19 cellular contexts compared by ENCODE assay signal in genomic region chr2:144239306-144239705, GRCh38.
DNase-seq lines count a peak whose midpoint lies in the region; ATAC-seq and TF ChIP-seq lines count a peak whose summit lies in the region.
"Had no signal": no experiment of that assay in that cellular context is flagged by ENCODE, and none has a peak within 500 bp of the region (broad histone marks: within the 10 kb centered on the region; RNA-seq: fewer than 3 reads in every experiment).

No MANE protein-coding gene starts in this region.

- H3K27me3 Mint-ChIP-seq in natural killer cell treated with Interleukin-12 subunit alpha and Interleukin-12 subunit beta and Interleukin-15 and Interleukin-18, amount 100 ng/mL, for 72 hours: no peaks in the 10 kb centered on the region
- no peaks in the 10 kb centered on the region for H3K27me3 Mint-ChIP-seq in natural killer cell (ENCODE audit: low read depth in 2 of 2)
- no peaks in the 10 kb centered on the region for H3K27me3 Mint-ChIP-seq in activated T-helper 2 cell treated with anti-CD3 and anti-CD28 coated beads, Interferon-gamma antibody, Interleukin-2, Interleukin-4, amounts not matched to agents 10 μg/mL and 5 μg/mL and 100 μg/mL, durations not matched to agents 14 hours and 24 hours and 36 hours (ENCODE audit: low read depth)
- no peaks in the 10 kb centered on the region for H3K27me3 Mint-ChIP-seq in stimulated activated memory B cell treated with anti-CD40 and anti-IgM and Interleukin-4, amounts not matched to agents 10 μg/mL and 1 μg/mL and 100 μg/mL, for 72 hours

- peaks cover 49 to 72% of the 10 kb centered on the region in 2 donors for H3K4me1 Mint-ChIP-seq in natural killer cell treated with Interleukin-12 subunit alpha and Interleukin-12 subunit beta and Interleukin-15 and Interleukin-18, amount 100 ng/mL, for 72 hours (ENCODE audit: low read depth in 2 of 2)
- H3K4me1 Mint-ChIP-seq in natural killer cell: peaks cover 37 to 38% of the 10 kb centered on the region in 2 donors
- H3K4me1 Mint-ChIP-seq in activated T-helper 2 cell treated with anti-CD3 and anti-CD28 coated beads, Interferon-gamma antibody, Interleukin-2, Interleukin-4, amounts not matched to agents 10 μg/mL and 5 μg/mL and 100 μg/mL, durations not matched to agents 14 hours and 24 hours and 36 hours (ENCODE audit: low read depth): peaks cover 77% of the 10 kb centered on the region
- H3K4me1 Mint-ChIP-seq in stimulated activated memory B cell treated with anti-CD40 and anti-IgM and Interleukin-4, amounts not matched to agents 10 μg/mL and 1 μg/mL and 100 μg/mL, for 72 hours: peaks cover 77% of the 10 kb centered on the region

- TF ChIP-seq CTCF in natural killer cell (IDR thresholded peaks at IDR 0.05) (no peak), foreskin keratinocyte (conservative IDR thresholded peaks at IDR 0.05) (no peak)

- intact Hi-C loops in natural killer cell (cut with micrococcal nuclease): no loop called here
- intact Hi-C loops in activated T-helper 2 cell treated with anti-CD3 and anti-CD28 coated beads, Interferon-gamma antibody, Interleukin-2, Interleukin-4, amounts not matched to agents 10 μg/mL and 5 μg/mL and 100 μg/mL, durations not matched to agents 14 hours and 24 hours and 36 hours (cut with micrococcal nuclease): no loop called here

- no peaks in the 10 kb centered on the region for H3K9me3 Mint-ChIP-seq in natural killer cell treated with Interleukin-12 subunit alpha and Interleukin-12 subunit beta and Interleukin-15 and Interleukin-18, amount 100 ng/mL, for 72 hours
- no peaks in the 10 kb centered on the region for H3K9me3 Mint-ChIP-seq in natural killer cell
- H3K9me3 Mint-ChIP-seq in activated T-helper 2 cell treated with anti-CD3 and anti-CD28 coated beads, Interferon-gamma antibody, Interleukin-2, Interleukin-4, amounts not matched to agents 10 μg/mL and 5 μg/mL and 100 μg/mL, durations not matched to agents 14 hours and 24 hours and 36 hours: peaks cover 11% of the 10 kb centered on the region
- H3K9me3 Mint-ChIP-seq in stimulated activated memory B cell treated with anti-CD40 and anti-IgM and Interleukin-4, amounts not matched to agents 10 μg/mL and 1 μg/mL and 100 μg/mL, for 72 hours: peaks cover 5% of the 10 kb centered on the region
- H3K9me3 Mint-ChIP-seq: H9 had no signal

- H3K4me1 ChIP-seq in foreskin keratinocyte: no peaks in the 10 kb centered on the region
- H3K4me1 ChIP-seq: A549, SJCRH30 had no signal

- no peaks in the 10 kb centered on the region for H3K27me3 ChIP-seq in foreskin keratinocyte
- H3K27me3 ChIP-seq: SJCRH30 had no signal

- H3K27ac Mint-ChIP-seq in natural killer cell treated with Interleukin-12 subunit alpha and Interleukin-12 subunit beta and Interleukin-15 and Interleukin-18, amount 100 ng/mL, for 72 hours: peak overlapping the region; percentile 21 to 81
- H3K27ac Mint-ChIP-seq in natural killer cell: no peak overlapping the region
- H3K27ac Mint-ChIP-seq in activated T-helper 2 cell treated with anti-CD3 and anti-CD28 coated beads, Interferon-gamma antibody, Interleukin-2, Interleukin-4, amounts not matched to agents 10 μg/mL and 5 μg/mL and 100 μg/mL, durations not matched to agents 14 hours and 24 hours and 36 hours: peak overlapping the region; percentile 82
- peak overlapping the region; percentile 90 for H3K27ac Mint-ChIP-seq in stimulated activated memory B cell treated with anti-CD40 and anti-IgM and Interleukin-4, amounts not matched to agents 10 μg/mL and 1 μg/mL and 100 μg/mL, for 72 hours

- no peak overlapping the region for H3K4me3 Mint-ChIP-seq in natural killer cell treated with Interleukin-12 subunit alpha and Interleukin-12 subunit beta and Interleukin-15 and Interleukin-18, amount 100 ng/mL, for 72 hours
- H3K4me3 Mint-ChIP-seq in natural killer cell: no peak overlapping the region
- H3K4me3 Mint-ChIP-seq in activated T-helper 2 cell treated with anti-CD3 and anti-CD28 coated beads, Interferon-gamma antibody, Interleukin-2, Interleukin-4, amounts not matched to agents 10 μg/mL and 5 μg/mL and 100 μg/mL, durations not matched to agents 14 hours and 24 hours and 36 hours (ENCODE audit: low read depth): no peak overlapping the region
- no peak overlapping the region for H3K4me3 Mint-ChIP-seq in stimulated activated memory B cell treated with anti-CD40 and anti-IgM and Interleukin-4, amounts not matched to agents 10 μg/mL and 1 μg/mL and 100 μg/mL, for 72 hours
- H3K4me3 Mint-ChIP-seq: H9 had no signal

- ATAC-seq in natural killer cell treated with Interleukin-12 subunit alpha and Interleukin-12 subunit beta and Interleukin-15 and Interleukin-18, amount 100 ng/mL, for 72 hours: no peak
- ATAC-seq in natural killer cell (no peak), foreskin keratinocyte (no peak), HG02885 (IDR thresholded peaks at IDR 0.05; ENCODE audit: poor library complexity, unreplicated experiment) (no peak), GM21723 (IDR thresholded peaks at IDR 0.05; ENCODE audit: unreplicated experiment) (no peak)
- ATAC-seq in stimulated activated memory B cell treated with anti-CD40 and anti-IgM and Interleukin-4, amounts not matched to agents 10 μg/mL and 1 μg/mL and 100 μg/mL, for 72 hours: no peak
- ATAC-seq: A549 had no signal

- no peak for DNase-seq in natural killer cell treated with Interleukin-12 subunit alpha and Interleukin-12 subunit beta and Interleukin-15 and Interleukin-18, amount 100 ng/mL, for 72 hours (ENCODE audit: low spot score)
- DNase-seq in natural killer cell: no peak
- DNase-seq in NAMALWA (ENCODE audit: low spot score): peak; percentile 35
- no peak for DNase-seq in activated T-helper 2 cell treated with anti-CD3 and anti-CD28 coated beads, Interferon-gamma antibody, Interleukin-2, Interleukin-4, amounts not matched to agents 10 μg/mL and 5 μg/mL and 100 μg/mL, durations not matched to agents 14 hours and 24 hours and 36 hours (ENCODE audit: low spot score)
- no peak for DNase-seq in foreskin keratinocyte
- DNase-seq: DMS 273 treated with DMSO at 0.1 percent for 48 hours, H9, Kasumi-1, NCI-H1105 treated with DMSO at 0.1 percent for 48 hours, NCI-H1694 treated with DMSO at 0.1 percent for 48 hours, NCI-H446, NCI-H69, RPMI8226, SJCRH30 had no signal

- no peak overlapping the region for H3K27ac ChIP-seq in foreskin keratinocyte
- H3K27ac ChIP-seq: A549, C4-2B, SJCRH30 had no signal

- peaks cover 17% of the 10 kb centered on the region for H3K36me3 Mint-ChIP-seq in natural killer cell treated with Interleukin-12 subunit alpha and Interleukin-12 subunit beta and Interleukin-15 and Interleukin-18, amount 100 ng/mL, for 72 hours
- no peaks in the 10 kb centered on the region for H3K36me3 Mint-ChIP-seq in natural killer cell
- peaks cover 36% of the 10 kb centered on the region for H3K36me3 Mint-ChIP-seq in activated T-helper 2 cell treated with anti-CD3 and anti-CD28 coated beads, Interferon-gamma antibody, Interleukin-2, Interleukin-4, amounts not matched to agents 10 μg/mL and 5 μg/mL and 100 μg/mL, durations not matched to agents 14 hours and 24 hours and 36 hours (ENCODE audit: low read depth)
- H3K36me3 Mint-ChIP-seq in stimulated activated memory B cell treated with anti-CD40 and anti-IgM and Interleukin-4, amounts not matched to agents 10 μg/mL and 1 μg/mL and 100 μg/mL, for 72 hours: peaks cover 9% of the 10 kb centered on the region

Comparison
In these comparisons a context has a peak if more than half of its experiments do, and no peak if none do; other contexts are left out.
1. H3K27ac Mint-ChIP-seq: peak in natural killer cell treated with Interleukin-12 subunit alpha and Interleukin-12 subunit beta and Interleukin-15 and Interleukin-18, amount 100 ng/mL, for 72 hours (2 of 2), activated T-helper 2 cell treated with anti-CD3 and anti-CD28 coated beads, Interferon-gamma antibody, Interleukin-2, Interleukin-4, amounts not matched to agents 10 μg/mL and 5 μg/mL and 100 μg/mL, durations not matched to agents 14 hours and 24 hours and 36 hours (single experiment) and stimulated activated memory B cell treated with anti-CD40 and anti-IgM and Interleukin-4, amounts not matched to agents 10 μg/mL and 1 μg/mL and 100 μg/mL, for 72 hours (single experiment); none in natural killer cell (0 of 2).